In genomic region chr16:29199626-29200025, GRCh38 we compare ENCODE assay signal across 7 cellular contexts.
DNase-seq lines count a peak whose midpoint lies in the region; ATAC-seq and TF ChIP-seq lines count a peak whose summit lies in the region.
"Not testable (repeated sequence)": the region's sequence is repeated elsewhere in the genome, so short reads cannot be mapped to it uniquely, and the experiment has no call there.

No MANE protein-coding gene starts in this region.

- not testable (repeated sequence) for H3T11ph ChIP-seq in H9 (ENCODE audit: low read length)

- H3K36me3 Mint-ChIP-seq in H9 (ENCODE audit: insufficient read depth in 1 of 3, low read depth in 3 of 3); endodermal cell (ENCODE audit: low read depth): not testable (repeated sequence)

- not testable (repeated sequence) for H3K18ac ChIP-seq in H9 (ENCODE audit: insufficient read length, low read depth, low read length)

- H3K4me1 ChIP-seq in H9 (ENCODE audit: insufficient read depth, low read length); endodermal cell (ENCODE audit: control insufficient read depth, insufficient read depth, low read length): not testable (repeated sequence)
- H3K4me1 ChIP-seq in right lobe of liver (peaks cover 0 to 13% (median 0%) of the 10 kb centered on the region in 4 donors), osteoblast (ENCODE audit: insufficient read depth, low read length) (peaks cover 15% of the 10 kb centered on the region), stomach smooth muscle (ENCODE audit: control insufficient read depth, insufficient read depth, low read length) (peaks cover 16% of the 10 kb centered on the region)

- H3K27me3 Mint-ChIP-seq in H9 (ENCODE audit: low read depth) = peaks cover 35% of the 10 kb centered on the region
- H3K27me3 Mint-ChIP-seq in endodermal cell (ENCODE audit: insufficient read depth) = peaks cover 31% of the 10 kb centered on the region

- H3K36me3 ChIP-seq in endodermal cell (ENCODE audit: control insufficient read depth, insufficient read depth, low read length); right lobe of liver; osteoblast (ENCODE audit: insufficient read depth, low read length); stomach smooth muscle (ENCODE audit: control insufficient read depth in 2 of 2, insufficient read depth in 2 of 2, low read length in 2 of 2): not testable (repeated sequence)

- H3K79me1 ChIP-seq in H9 (ENCODE audit: insufficient read depth, low read depth, low read length, poor library complexity, severe bottlenecking) = not testable (repeated sequence)

- H3K23ac ChIP-seq in H9 (ENCODE audit: insufficient read length, low read depth, low read length) = not testable (repeated sequence)

- not testable (repeated sequence) for H3K23me2 ChIP-seq in H9 (ENCODE audit: insufficient read length, low read depth, low read length, poor library complexity, severe bottlenecking)

- H3K27ac Mint-ChIP-seq in H9, endodermal cell: not testable (repeated sequence)

- intact Hi-C loops in cardiac septum (cut with DNase I); right lobe of liver (cut with DNase I): not testable (repeated sequence)

- not testable (repeated sequence) for H4K91ac ChIP-seq in H9 (ENCODE audit: insufficient read length, low read depth, low read length)

- H3K27me3 ChIP-seq in H9 (ENCODE audit: insufficient read depth, low read length); endodermal cell (ENCODE audit: control insufficient read depth, insufficient read depth, low read length, poor library complexity, severe bottlenecking); right lobe of liver; osteoblast (ENCODE audit: insufficient read depth, low read length); stomach smooth muscle (ENCODE audit: control insufficient read depth in 1 of 2, insufficient read depth in 2 of 2, low read length in 2 of 2): not testable (repeated sequence)

- H3K4me1 Mint-ChIP-seq in H9 (peaks cover 14 to 20% of the 10 kb centered on the region in 2 experiments), endodermal cell (peaks cover 16% of the 10 kb centered on the region)

- H2BK120ac ChIP-seq in H9 (ENCODE audit: low read depth, low read length, poor library complexity, severe bottlenecking) = not testable (repeated sequence)

- not testable (repeated sequence) for H3K4me3 ChIP-seq in endodermal cell (ENCODE audit: low read length); right lobe of liver; osteoblast (ENCODE audit: insufficient read depth, low read length)
- H3K4me3 ChIP-seq in stomach smooth muscle (ENCODE audit: low read length in 2 of 2) = peak overlapping the region in 1 of 2 donors; percentile 8

- ATAC-seq in right lobe of liver = peak in 2 of 4 donors; percentile 8 to 15

- H3K9me3 Mint-ChIP-seq in H9, endodermal cell: not testable (repeated sequence)

- H3K14ac ChIP-seq in H9 (ENCODE audit: insufficient read depth, low read length) = not testable (repeated sequence)

- H2BK15ac ChIP-seq in H9 (ENCODE audit: low read depth, low read length) = not testable (repeated sequence)

- not testable (repeated sequence) for H3K9me3 ChIP-seq in H9 (ENCODE audit: control insufficient read depth, low read depth, low read length); endodermal cell (ENCODE audit: control insufficient read depth, low read length); right lobe of liver; osteoblast (ENCODE audit: low read depth, low read length); stomach smooth muscle (ENCODE audit: control insufficient read depth in 2 of 2, low read length in 2 of 2)

- not testable (repeated sequence) for H3K56ac ChIP-seq in H9 (ENCODE audit: insufficient read length, low read depth, low read length)

- H3K27ac ChIP-seq in H9 (ENCODE audit: insufficient read length, low read depth, low read length); endodermal cell (ENCODE audit: low read depth, low read length); right lobe of liver: not testable (repeated sequence)
- H3K27ac ChIP-seq in osteoblast (ENCODE audit: low read depth, low read length) (peak overlapping the region; percentile 83), stomach smooth muscle (ENCODE audit: low read length) (peak overlapping the region; percentile 70)

- not testable (repeated sequence) for H3K4ac ChIP-seq in H9 (ENCODE audit: low read depth, low read length)

- WGBS in H9 (ENCODE audit: extremely low coverage, insufficient read length, low lambda C conversion rate) = no CpG with 5 or more reads among the region's 15 CpGs
- 93% methylated on average over 15 of the region's 15 CpGs; no CpG with 5 or more reads in 1 of the 2 experiments for WGBS in endodermal cell (ENCODE audit: insufficient coverage in 1 of 2, insufficient read length in 1 of 2), 2 experiments
- WGBS in right lobe of liver (ENCODE audit: insufficient coverage, low coverage, low lambda C conversion rate, missing lambda C conversion rate) = 95% methylated on average over 6 of the region's 15 CpGs

- H4K5ac ChIP-seq in H9 (ENCODE audit: insufficient read length, low read depth, low read length) = not testable (repeated sequence)

- not testable (repeated sequence) for H3K79me2 ChIP-seq in H9 (ENCODE audit: insufficient read depth, low read length); osteoblast (ENCODE audit: insufficient read depth, low read length)

- not testable (repeated sequence) for H2BK20ac ChIP-seq in H9 (ENCODE audit: low read depth, low read length, poor library complexity, severe bottlenecking)

- not testable (repeated sequence) for H4K8ac ChIP-seq in H9 (replicated peaks; ENCODE audit: insufficient read length, low read depth, low read length)

- H2BK5ac ChIP-seq in H9 (ENCODE audit: insufficient read length, low read length) = not testable (repeated sequence)

- not testable (repeated sequence) for H4K20me1 ChIP-seq in H9 (ENCODE audit: control insufficient read depth, insufficient read depth, insufficient read length); osteoblast (ENCODE audit: insufficient read depth, low read length)

- not testable (repeated sequence) for H3K4me3 Mint-ChIP-seq in H9, endodermal cell

- H3K4me2 ChIP-seq in H9 (ENCODE audit: insufficient read depth, insufficient read length, low read length) = not testable (repeated sequence)
- peak overlapping the region; percentile 76 for H3K4me2 ChIP-seq in osteoblast (ENCODE audit: insufficient read depth, low read length)

- not testable (repeated sequence) for H2BK12ac ChIP-seq in H9 (ENCODE audit: insufficient read length, low read depth, low read length)

- DNase-seq in H9 = peak; percentile 6
- peak; percentile 28 for DNase-seq in activated effector memory CD4-positive, alpha-beta T cell treated with anti-CD3 and anti-CD28 coated beads, Interleukin-2, amount 50 U/mL, for 16 hours
- peak; percentile 21 for DNase-seq in endodermal cell
- peak; percentile 76 for DNase-seq in cardiac septum (ENCODE audit: low spot score)
- peak in 2 of 3 donors; percentile 38 to 39 for DNase-seq in right lobe of liver
- DNase-seq in osteoblast (ENCODE audit: insufficient read length, low spot score, missing footprints) = not testable (repeated sequence)

- not testable (repeated sequence) for TF ChIP-seq POLR2A in right lobe of liver (IDR thresholded peaks at IDR 0.05)

- not testable (repeated sequence) for H2AK5ac ChIP-seq in H9 (ENCODE audit: insufficient read length, low read length)

- not testable (repeated sequence) for H2AFZ ChIP-seq in H9 (ENCODE audit: low read length)
- peak overlapping the region; percentile 51 for H2AFZ ChIP-seq in osteoblast (ENCODE audit: low read length)

- TF ChIP-seq CTCF in H9 (conservative IDR thresholded peaks at IDR 0.05); endodermal cell (conservative IDR thresholded peaks at IDR 0.05); right lobe of liver (IDR thresholded peaks at IDR 0.05); osteoblast (IDR thresholded peaks at IDR 0.05; ENCODE audit: extremely low read depth, low read depth, low read length): not testable (repeated sequence)

- not testable (repeated sequence) for H3K9ac ChIP-seq in H9 (ENCODE audit: extremely low read depth, insufficient read length, low read length); endodermal cell (ENCODE audit: extremely low read depth, low read length, poor library complexity, severe bottlenecking); stomach smooth muscle (ENCODE audit: low read length in 2 of 2)
